In genomic region chr10:92347035-92347676, GRCh38 we compare ENCODE assay signal across 4 cellular contexts. TPM values are rescaled to one million over a fixed set of nuclear protein-coding genes. Genes with fewer than 3 reads are reported as not detected.
DNase-seq lines count a peak whose midpoint lies in the region; ATAC-seq, FAIRE-seq and TF ChIP-seq lines count a peak whose summit lies in the region.
"Not testable (repeated sequence)": the region's sequence is repeated elsewhere in the genome, so short reads cannot be mapped to it uniquely, and the experiment has no call there.

No MANE protein-coding gene starts in this region.

- intact Hi-C loops in K562 (cut with micrococcal nuclease), result not testable (repeated sequence)

- H3K4me1 ChIP-seq in GM23338 (ENCODE audit: insufficient read depth); K562 (replicated peaks in 1 of 2; ENCODE audit: control insufficient read depth in 2 of 2, insufficient read depth in 2 of 2, low read length in 2 of 2): not testable (repeated sequence)

- not testable (repeated sequence) for H3F3A ChIP-seq in GM23338 (replicated peaks; ENCODE audit: low read depth)

- ATAC-seq in GM23338, K562: not testable (repeated sequence)

- H3K79me2 ChIP-seq in GM23338 (replicated peaks; ENCODE audit: insufficient read depth); K562 (ENCODE audit: control insufficient read depth, insufficient read depth, low read length): not testable (repeated sequence)

- H3K4me3 ChIP-seq in GM23338, K562: not testable (repeated sequence)

- H3K36me3 ChIP-seq in GM23338 (ENCODE audit: insufficient read depth), result peaks cover 14% of the 10 kb centered on the region
- peaks cover 43% of the 10 kb centered on the region; the same call in 2 of the 3 replicates for H3K36me3 ChIP-seq in K562 (ENCODE audit: control insufficient read depth, insufficient read depth, low read length)

- WGBS in K562 (ENCODE audit: insufficient coverage, low coverage, missing lambda C conversion rate), result 96% methylated on average over 6 of the region's 9 CpGs

- H3K4me1 Mint-ChIP-seq in GM23338, result not testable (repeated sequence)

- 0 out of 2 replicates have a peak, but pooled peaks have one; percentile 1 for TF ChIP-seq RAD21 in Ishikawa (IDR thresholded peaks at IDR 0.05; ENCODE audit: low read depth)
- not testable (repeated sequence) for TF ChIP-seq RAD21 in K562 (CRISPR knock-in tag; conservative IDR thresholded peaks at IDR 0.05 in 1 of 2, IDR thresholded peaks at IDR 0.05 in 1 of 2)

- CTCF ChIA-PET in K562 (lab: Yijun Ruan, JAX; ENCODE audit: low intra/inter-chr PET ratio), result not testable (repeated sequence)

- POLR2A ChIA-PET in K562 (lab: Yijun Ruan, JAX), result not testable (repeated sequence)

- H3K9me1 ChIP-seq in K562 (ENCODE audit: control insufficient read depth, insufficient read depth, low read length), result not testable (repeated sequence)

- not testable (repeated sequence) for H3K9ac ChIP-seq in K562 (ENCODE audit: insufficient read depth in 1 of 2, low read depth in 2 of 2, low read length in 2 of 2)

- H3K27ac Mint-ChIP-seq in GM23338, result not testable (repeated sequence)

- 0 out of 2 replicates have a peak overlapping the region, but pooled peaks have one; percentile 14 for H3K27ac ChIP-seq in GM23338 (ENCODE audit: low read depth)
- H3K27ac ChIP-seq in K562 (ENCODE audit: extremely low read depth, low read depth, low read length), result not testable (repeated sequence)

- H3K27me3 ChIP-seq in GM23338 (ENCODE audit: insufficient read depth); K562 (ENCODE audit: control insufficient read depth in 2 of 2, insufficient read depth in 2 of 2, low read length in 2 of 2): not testable (repeated sequence)

- not testable (repeated sequence) for TF ChIP-seq POLR2A in GM12891 (IDR thresholded peaks at IDR 0.05; ENCODE audit: low read depth, low read length); K562 (conservative IDR thresholded peaks at IDR 0.05)

- not testable (repeated sequence) for H3K9me3 ChIP-seq in K562 (replicated peaks; ENCODE audit: control insufficient read depth, insufficient read depth, low read depth, low read length)

- H3K4me2 ChIP-seq in GM23338; K562 (ENCODE audit: insufficient read depth, low read length): not testable (repeated sequence)

- TF ChIP-seq EP300 in Ishikawa (IDR thresholded peaks at IDR 0.05; ENCODE audit: borderline replicate concordance), result peak; percentile 85
- TF ChIP-seq EP300 in K562 (IDR thresholded peaks at IDR 0.05; ENCODE audit: low read length), result not testable (repeated sequence)

- not testable (repeated sequence) for H3K9me3 Mint-ChIP-seq in GM23338

- not testable (repeated sequence) for BruUV-seq in K562 (replicated peaks; lab: Mats Ljungman, UMichigan)

- not testable (repeated sequence) for DNase-seq in GM12891 (ENCODE audit: insufficient read length, low spot score); GM23338 (ENCODE audit: low spot score); K562 (ENCODE audit: extremely low read depth in 1 of 4, low spot score in 3 of 4)

- TF ChIP-seq CTCF in GM23338 (conservative IDR thresholded peaks at IDR 0.05; ENCODE audit: low read depth in 2 of 2); K562 (IDR thresholded peaks at IDR 0.05 in 2 of 3, conservative IDR thresholded peaks at IDR 0.05 in 1 of 3; ENCODE audit: insufficient read depth in 2 of 3, low read depth in 1 of 3, low read length in 3 of 3): not testable (repeated sequence)

- peaks cover 34% of the 10 kb centered on the region for H3K36me3 Mint-ChIP-seq in GM23338 (ENCODE audit: low read depth)

- H2AFZ ChIP-seq in GM23338; K562 (ENCODE audit: low read depth, low read length): not testable (repeated sequence)

- H4K20me1 ChIP-seq in GM23338 (replicated peaks; ENCODE audit: insufficient read depth); K562 (replicated peaks; ENCODE audit: control insufficient read depth, insufficient read depth, low read length): not testable (repeated sequence)

- not testable (repeated sequence) for H3K27me3 Mint-ChIP-seq in GM23338 (ENCODE audit: insufficient read depth, low read depth, poor library complexity)

- FAIRE-seq in GM12891 (lab: Jason Lieb, UNC), result peak; percentile 28
- FAIRE-seq in K562 (lab: Jason Lieb, UNC), result not testable (repeated sequence)

- in situ Hi-C loops in K562 (cut with MboI), result not testable (repeated sequence)

- H3K9me2 ChIP-seq in GM23338 (ENCODE audit: insufficient read depth), result not testable (repeated sequence)

- H3K4me3 Mint-ChIP-seq in GM23338, result not testable (repeated sequence)

TF ChIP-seq in Ishikawa, 13 proteins besides CTCF, POLR2A, EP300 and RAD21:
- peak; percentile 71 for TF ChIP-seq TCF12 (IDR thresholded peaks at IDR 0.05; ENCODE audit: low read depth)
- peak; percentile 45; the same call in 1 of the 2 replicates for TF ChIP-seq FOXM1 (IDR thresholded peaks at IDR 0.05; ENCODE audit: borderline replicate concordance, low read depth)
- peak; percentile 80 for TF ChIP-seq TEAD4 (IDR thresholded peaks at IDR 0.05)
- 0 out of 2 replicates have a peak, but pooled peaks have one; percentile 32 for TF ChIP-seq ZBTB7A (IDR thresholded peaks at IDR 0.05; ENCODE audit: low read depth)
- TF ChIP-seq, protein P1, sequence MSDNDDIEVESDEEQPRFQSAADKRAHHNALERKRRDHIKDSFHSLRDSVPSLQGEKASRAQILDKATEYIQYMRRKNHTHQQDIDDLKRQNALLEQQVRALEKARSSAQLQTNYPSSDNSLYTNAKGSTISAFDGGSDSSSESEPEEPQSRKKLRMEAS (IDR thresholded peaks at IDR 0.05), result peak; percentile 41; the same call in 1 of the 2 replicates

TF ChIP-seq in K562, 482 proteins besides CTCF, POLR2A, EP300 and RAD21 (continues in another document):
- 0 out of 2 replicates have a peak, but pooled peaks have one; percentile 48 for TF ChIP-seq GATAD2B (IDR thresholded peaks at IDR 0.05; ENCODE audit: borderline replicate concordance)
- TF ChIP-seq ZBTB2 (IDR thresholded peaks at IDR 0.05), result peak; percentile 72; the same call in 1 of the 2 replicates

RNA-seq across cellular contexts. Expression of gene MARCHF5, which starts 56.2 kb away (rescaled TPM):
- polyA plus RNA-seq in GM12891 (2012; ENCODE audit: low read depth, missing spikeins), result 11.6 TPM
- total RNA-seq in GM23338 (2014; rRNA removed; shearing (Covaris generic)), result 14.2 and 15.6 TPM in 2 replicates
- polyA plus RNA-seq in GM23338 (2016; fragmentation: Nextera tagmentation; extraction: Ambion mirVana), result 11.1 and 12.9 TPM in 2 replicates
- total RNA-seq in K562 (2011; cell fraction: chromatin; rRNA removed; ENCODE audit: low replicate concordance), result 21.2 and 40.4 TPM in 2 replicates
- 5.8 and 7.1 TPM in 2 replicates for total RNA-seq in K562 (2011; cell fraction: nucleolus; rRNA removed)
- total RNA-seq in K562 (2011; cell fraction: nucleoplasm; rRNA removed), result 20.6 and 24.7 TPM in 2 replicates
- 3.4 and 4.4 TPM in 2 replicates for total RNA-seq in K562 (2014; rRNA removed)
- total RNA-seq in K562 (2014; rRNA removed; fragmentation: Illumina TruSeq; extraction: Trizol), result 13.4 and 18.0 TPM in 2 replicates
- 7.7 and 7.9 TPM in 2 replicates for total RNA-seq in K562 (2015; rRNA removed; fragmentation: Illumina TruSeq; extraction: Trizol)
- total RNA-seq in K562 (2021), result 27.1 and 27.2 TPM in 2 replicates
- 18.9 and 25.7 TPM in 2 replicates for polyA plus RNA-seq in K562 (2011; rRNA removed)
- 3.9 and 11.4 TPM in 2 replicates for polyA plus RNA-seq in K562 (2011; cell fraction: cytosol; rRNA removed)
- 16.8 and 37.2 TPM in 2 replicates for polyA plus RNA-seq in K562 (2011; cell fraction: nucleus; rRNA removed)
- polyA plus RNA-seq in K562 (2012), result 18.1 and 29.9 TPM in 2 replicates
- 16.4 and 18.3 TPM in 2 replicates for polyA plus RNA-seq in K562 (2014; fragmentation: Illumina TruSeq; extraction: Trizol)
- polyA plus RNA-seq in K562 (2014; fragmentation: Nextera tagmentation; extraction: Ambion mirVana), result 1 to 10 TPM; 3.4 to 4.0 TPM
- 10.8 and 11.5 TPM in 2 replicates for polyA plus RNA-seq in K562 (2014; rRNA removed)
- polyA minus RNA-seq in K562 (2011; rRNA and poly(A)+ RNA removed), result 14.4 and 15.1 TPM in 2 replicates
- polyA minus RNA-seq in K562 (2011; cell fraction: cytosol; rRNA and poly(A)+ RNA removed), result 9.8 and 12.6 TPM in 2 replicates
- 7.5 and 10.9 TPM in 2 replicates for polyA minus RNA-seq in K562 (2011; cell fraction: nucleus; rRNA and poly(A)+ RNA removed)

RNA-seq across cellular contexts. Expression of gene CPEB3, which starts 56.3 kb away (rescaled TPM):
- polyA plus RNA-seq in GM12891 (2012; ENCODE audit: low read depth, missing spikeins), result 0.23 TPM
- 1.6 and 1.9 TPM in 2 replicates for total RNA-seq in GM23338 (2014; rRNA removed; shearing (Covaris generic))
- polyA plus RNA-seq in GM23338 (2016; fragmentation: Nextera tagmentation; extraction: Ambion mirVana), result 0.74 and 0.82 TPM in 2 replicates
- total RNA-seq in K562 (2011; cell fraction: chromatin; rRNA removed; ENCODE audit: low replicate concordance), result 2.0 and 3.6 TPM in 2 replicates
- 1.2 and 1.4 TPM in 2 replicates for total RNA-seq in K562 (2011; cell fraction: nucleolus; rRNA removed)
- 2.0 and 3.1 TPM in 2 replicates for total RNA-seq in K562 (2011; cell fraction: nucleoplasm; rRNA removed)
- 0.45 and 0.73 TPM in 2 replicates for total RNA-seq in K562 (2014; rRNA removed)
- total RNA-seq in K562 (2014; rRNA removed; fragmentation: Illumina TruSeq; extraction: Trizol), result 0.51 and 0.67 TPM in 2 replicates
- total RNA-seq in K562 (2015; rRNA removed; fragmentation: Illumina TruSeq; extraction: Trizol), result 0.57 and 0.58 TPM in 2 replicates
- 1.1 and 1.2 TPM in 2 replicates for total RNA-seq in K562 (2021)
- 0.35 and 0.46 TPM in 2 replicates for polyA plus RNA-seq in K562 (2011; rRNA removed)
- polyA plus RNA-seq in K562 (2011; cell fraction: cytosol; rRNA removed), result 0.21 and 0.22 TPM in 2 replicates
- polyA plus RNA-seq in K562 (2011; cell fraction: nucleus; rRNA removed), result 0.60 and 1.4 TPM in 2 replicates
- polyA plus RNA-seq in K562 (2012), result 0.49 and 1.4 TPM in 2 replicates
- 0.50 and 0.59 TPM in 2 replicates for polyA plus RNA-seq in K562 (2014; fragmentation: Illumina TruSeq; extraction: Trizol)
- polyA plus RNA-seq in K562 (2014; fragmentation: Nextera tagmentation; extraction: Ambion mirVana), result under 1 TPM; 0.15 to 0.17 TPM
- polyA plus RNA-seq in K562 (2014; rRNA removed), result 0.56 and 0.63 TPM in 2 replicates
- 0.63 and 0.70 TPM in 2 replicates for polyA minus RNA-seq in K562 (2011; rRNA and poly(A)+ RNA removed)
- 0.67 and 0.82 TPM in 2 replicates for polyA minus RNA-seq in K562 (2011; cell fraction: cytosol; rRNA and poly(A)+ RNA removed)
- 1.1 and 1.3 TPM in 2 replicates for polyA minus RNA-seq in K562 (2011; cell fraction: nucleus; rRNA and poly(A)+ RNA removed)
